In the genomic region with DNA sequence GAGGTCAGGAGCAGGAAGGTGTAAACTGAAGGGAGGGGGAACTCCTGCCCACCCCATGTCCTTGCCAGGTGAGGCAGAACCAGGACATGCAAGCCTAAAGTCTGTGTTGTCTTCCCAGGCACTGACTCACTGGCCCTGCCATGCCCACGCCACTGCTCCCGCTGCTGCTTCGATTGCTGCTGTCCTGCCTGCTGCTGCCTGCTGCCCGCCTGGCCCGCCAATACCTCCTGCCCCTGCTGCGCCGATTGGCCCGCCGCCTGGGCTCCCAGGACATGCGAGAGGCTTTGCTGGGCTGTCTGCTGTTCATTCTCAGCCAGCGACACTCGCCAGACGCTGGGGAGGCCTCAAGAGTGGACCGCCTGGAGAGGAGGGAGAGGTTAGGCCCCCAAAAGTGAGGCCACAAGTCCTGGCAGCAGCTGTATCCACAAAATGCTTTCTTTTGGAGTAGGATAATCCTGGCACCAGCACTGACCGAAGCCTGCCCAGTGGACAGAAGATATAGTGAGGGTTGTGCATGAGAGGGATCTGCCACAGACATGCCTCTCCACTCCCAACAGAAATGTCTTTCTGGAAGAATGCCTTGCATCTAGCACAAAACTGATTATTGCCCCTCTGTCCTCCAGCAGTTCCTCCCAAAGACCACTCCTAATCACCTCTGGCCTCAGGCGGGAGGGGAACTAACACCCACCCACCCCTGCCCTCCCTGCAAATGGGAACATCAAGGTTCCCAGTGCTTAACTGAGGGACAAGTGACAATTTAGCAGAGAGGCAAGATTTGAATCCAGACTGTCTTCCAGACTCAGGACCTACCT, we compare ENCODE assay signal across 10 cellular contexts. TPM values are rescaled to one million over a fixed set of nuclear protein-coding genes. Genes with fewer than 3 reads are reported as not detected.
A peak's percentile ranks its signal among the peaks of the same experiment; 100 is the strongest.
DNase-seq lines count a peak whose midpoint lies in the region; ATAC-seq and TF ChIP-seq lines count a peak whose summit lies in the region.
"Had no signal": no experiment of that assay in that cellular context is flagged by ENCODE, and none has a peak within 500 bp of the region (broad histone marks: within the 10 kb centered on the region; RNA-seq: fewer than 3 reads in every experiment).

No MANE protein-coding gene starts in this region.

- no peak for DNase-seq in CD14-positive monocyte (ENCODE audit: low spot score)
- DNase-seq in PC-9, result no peak
- DNase-seq in head of caudate nucleus, result peak in 33 of 42 donors; percentile 32 to 77 (median 55)
- no peak for DNase-seq in osteocyte (ENCODE audit: extremely low spot score, unreplicated experiment)
- no peak for DNase-seq in NCI-H524 treated with DMSO at 0.1 percent for 48 hours (lab: John Stamatoyannopoulos, UW)
- no peak for DNase-seq in central memory CD4-positive, alpha-beta T cell

- H3K27ac Mint-ChIP-seq in CD14-positive monocyte (peak overlapping the region; percentile 88 to 97 (median 92)), osteocyte (ENCODE audit: unreplicated experiment) (peak overlapping the region; percentile 94)

- TF ChIP-seq CTCF in CD14-positive monocyte (IDR thresholded peaks at IDR 0.05) (no peak), PC-9 (conservative IDR thresholded peaks at IDR 0.05) (no peak), osteocyte (IDR thresholded peaks at IDR 0.05) (no peak)

- no peaks in the 10 kb centered on the region for H3K36me3 ChIP-seq in PC-9 (ENCODE audit: low read depth)
- H3K36me3 ChIP-seq: cardiac muscle cell had no signal

- H3F3A ChIP-seq in PC-9 (ENCODE audit: insufficient read depth, low read depth), result peaks cover 19% of the 10 kb centered on the region; the same call in 1 of the 2 replicates

- H3K4me3 ChIP-seq in PC-9, result no peak overlapping the region
- H3K4me3 ChIP-seq: cardiac muscle cell had no signal

- ATAC-seq in HG02571 (IDR thresholded peaks at IDR 0.05; ENCODE audit: unreplicated experiment), result no peak
- no peak for ATAC-seq in GM21390 (IDR thresholded peaks at IDR 0.05; ENCODE audit: unreplicated experiment)

- peaks cover 2 to 4% (median 3%) of the 10 kb centered on the region in 3 donors for H3K27me3 Mint-ChIP-seq in CD14-positive monocyte (ENCODE audit: low read depth in 3 of 3)
- peaks cover 6% of the 10 kb centered on the region for H3K27me3 Mint-ChIP-seq in osteocyte (ENCODE audit: unreplicated experiment)

- POLR2A ChIA-PET in PC-9 (lab: Charles Lee; ENCODE audit: unreplicated experiment), result no interaction called here

- H3K36me3 Mint-ChIP-seq in CD14-positive monocyte (peaks cover 0 to 3% of the 10 kb centered on the region in 2 donors), osteocyte (ENCODE audit: unreplicated experiment) (no peaks in the 10 kb centered on the region)

- intact Hi-C loops in CD14-positive monocyte (cut with micrococcal nuclease) (no loop called here), PC-9 (cut with micrococcal nuclease; ENCODE audit: unreplicated experiment) (no loop called here), head of caudate nucleus (cut with DNase I) (no loop called here)

- H2AFZ ChIP-seq in PC-9, result no peak overlapping the region

- no peaks in the 10 kb centered on the region for H3K27me3 ChIP-seq in PC-9 (ENCODE audit: insufficient read depth, low read depth)
- H3K27me3 ChIP-seq: cardiac muscle cell had no signal

- H3K9me3 ChIP-seq in PC-9 (ENCODE audit: insufficient read depth, low read depth), result no peaks in the 10 kb centered on the region

- BruUV-seq in PC-9 (replicated peaks; lab: Mats Ljungman, UMichigan), result no TSS peak

- no peaks in the 10 kb centered on the region for H3K9me3 Mint-ChIP-seq in CD14-positive monocyte
- no peaks in the 10 kb centered on the region for H3K9me3 Mint-ChIP-seq in osteocyte (ENCODE audit: unreplicated experiment)

- H4K20me1 ChIP-seq in PC-9 (ENCODE audit: insufficient read depth), result no peaks in the 10 kb centered on the region

- 0 out of 2 replicates have a peak, but pooled peaks cover 4% of the 10 kb centered on the region for H3K79me2 ChIP-seq in PC-9 (ENCODE audit: low read depth)

- CTCF ChIA-PET in PC-9 (lab: Charles Lee), result no interaction called here

- H3K9me2 ChIP-seq in PC-9 (ENCODE audit: insufficient read depth), result no peaks in the 10 kb centered on the region

- H3K4me3 Mint-ChIP-seq in CD14-positive monocyte, result no peak overlapping the region
- no peak overlapping the region for H3K4me3 Mint-ChIP-seq in osteocyte (ENCODE audit: unreplicated experiment)

- H3K27ac ChIP-seq in PC-9, result peak overlapping the region; percentile 50
- H3K27ac ChIP-seq: cardiac muscle cell had no signal

- peaks cover 19% of the 10 kb centered on the region for H3K4me1 ChIP-seq in PC-9 (replicated peaks; ENCODE audit: insufficient read depth)

- H3K4me2 ChIP-seq in PC-9, result peak overlapping the region; percentile 86; the same call in 1 of the 2 replicates

- H3K4me1 Mint-ChIP-seq in CD14-positive monocyte, result peaks cover 52% of the 10 kb centered on the region
- peaks cover 51% of the 10 kb centered on the region for H3K4me1 Mint-ChIP-seq in osteocyte (ENCODE audit: unreplicated experiment)

RNA-seq across cellular contexts. Expression of a gene that starts 0.8 kb away (rescaled TPM):
- not detected for polyA plus RNA-seq in CD14-positive monocyte
- total RNA-seq in PC-9 (2021) (not detected in 2 replicates), osteocyte (not detected in 2 replicates)
- total RNA-seq: cardiac muscle cell, mononuclear cell had no signal

RNA-seq across cellular contexts. Expression of a gene that starts 5.9 kb away (rescaled TPM):
- 10 to 100 TPM; 14.3 to 15.0 TPM for polyA plus RNA-seq in CD14-positive monocyte
- total RNA-seq in PC-9 (2021) (45.3 and 46.9 TPM in 2 replicates), osteocyte (130 and 135 TPM in 2 replicates)

RNA-seq across cellular contexts. Expression of a gene that starts 29.4 kb away (rescaled TPM):
- polyA plus RNA-seq in CD14-positive monocyte, result 100 to 1,000 TPM; 119 to 145 TPM
- total RNA-seq in PC-9 (2021) (895 and 1,136 TPM in 2 replicates), osteocyte (509 and 527 TPM in 2 replicates)

RNA-seq across cellular contexts. Expression of a gene that starts 39.8 kb away (rescaled TPM):
- 10 to 100 TPM; 17.4 to 30.6 TPM for polyA plus RNA-seq in CD14-positive monocyte
- total RNA-seq in PC-9 (2021) (57.6 and 59.7 TPM in 2 replicates), osteocyte (77.0 and 88.4 TPM in 2 replicates)

RNA-seq across cellular contexts. Expression of a gene that starts 47.8 kb away (rescaled TPM):
- 10 to 100 TPM; 19.9 to 23.2 TPM for polyA plus RNA-seq in CD14-positive monocyte
- 7.6 and 10.2 TPM in 2 replicates for total RNA-seq in PC-9 (2021)
- total RNA-seq in osteocyte, result 11.1 and 13.1 TPM in 2 replicates

Comparison
In these comparisons a context has a peak if more than half of its experiments do, and no peak if none do; other contexts are left out.
1. DNase-seq: peak in head of caudate nucleus (33 of 42); none in CD14-positive monocyte (single experiment), PC-9 (0 of 2), osteocyte (single experiment), NCI-H524 treated with DMSO at 0.1 percent for 48 hours (single experiment) and central memory CD4-positive, alpha-beta T cell (single experiment).